ENCODE assay signal across 22 cellular contexts in genomic region chr2:70551156-70551555, GRCh38. TPM values are rescaled to one million over a fixed set of nuclear protein-coding genes. Genes with fewer than 3 reads are reported as not detected.
A peak's percentile ranks its signal among the peaks of the same experiment; 100 is the strongest.
DNase-seq lines count a peak whose midpoint lies in the region; TF ChIP-seq lines count a peak whose summit lies in the region.
"Had no signal": no experiment of that assay in that cellular context is flagged by ENCODE, and none has a peak within 500 bp of the region (broad histone marks: within the 10 kb centered on the region; RNA-seq: fewer than 3 reads in every experiment).

No MANE protein-coding gene starts in this region.

- H2BK120ac ChIP-seq in mesenchymal stem cell (ENCODE audit: low read depth, low read length), result no peak overlapping the region

- H3K79me1 ChIP-seq in mesenchymal stem cell (replicated peaks; ENCODE audit: low read length, poor library complexity, severe bottlenecking), result no peaks in the 10 kb centered on the region

- no peaks in the 10 kb centered on the region for H4K20me1 ChIP-seq in OCI-LY3 (ENCODE audit: insufficient read depth, low read length)

- no peak for TF ChIP-seq CTCF in OCI-LY3 (IDR thresholded peaks at IDR 0.05; ENCODE audit: low read depth, low read length)
- TF ChIP-seq CTCF in uterus (IDR thresholded peaks at IDR 0.05), result no peak

- peaks cover 26 to 31% (median 27%) of the 10 kb centered on the region in 3 donors for H3K4me1 Mint-ChIP-seq in CD8-positive, alpha-beta memory T cell

- H3K36me3 Mint-ChIP-seq in CD8-positive, alpha-beta memory T cell, result peaks cover 0 to 2% (median 0%) of the 10 kb centered on the region in 3 donors
- H3K36me3 Mint-ChIP-seq: activated naive CD8-positive, alpha-beta T cell treated with anti-CD3 and anti-CD28 coated beads for 36 hours; stimulated activated memory B cell treated with anti-CD40 and anti-IgM and Interleukin-4, amounts not matched to agents 10 μg/mL and 1 μg/mL and 100 μg/mL, for 72 hours had no signal

- 92% methylated on average over 6 of the region's 7 CpGs for WGBS in mesenchymal stem cell

- H3K9me3 Mint-ChIP-seq in CD8-positive, alpha-beta memory T cell, result no peaks in the 10 kb centered on the region
- H3K9me3 Mint-ChIP-seq: activated CD4-positive, alpha-beta T cell treated with anti-CD3 and anti-CD28 coated beads, Interleukin-2, amount 10 ng/mL, durations not matched to agents 24 days and 14 days; activated naive CD8-positive, alpha-beta T cell treated with anti-CD3 and anti-CD28 coated beads for 36 hours; activated T-helper 17 cell treated with anti-CD3 and anti-CD28 coated beads, Interleukin-2, amount 50 U/mL, for 72 hours; stimulated activated memory B cell treated with anti-CD40 and anti-IgM and Interleukin-4, amounts not matched to agents 10 μg/mL and 1 μg/mL and 100 μg/mL, for 72 hours had no signal

- no peaks in the 10 kb centered on the region for H3K27me3 ChIP-seq in CD8-positive, alpha-beta memory T cell (ENCODE audit: insufficient read depth, low read length, poor library complexity, severe bottlenecking)
- H3K27me3 ChIP-seq in OCI-LY3 (ENCODE audit: low read depth, low read length), result peaks cover 27% of the 10 kb centered on the region
- peaks cover 2 to 3% of the 10 kb centered on the region in 2 donors for H3K27me3 ChIP-seq in duodenal mucosa (ENCODE audit: control insufficient read depth in 1 of 2, insufficient read depth in 2 of 2, low read length in 2 of 2)
- peaks cover 40 to 66% of the 10 kb centered on the region in 2 experiments for H3K27me3 ChIP-seq in mesenchymal stem cell (ENCODE audit: control insufficient read depth in 1 of 2, insufficient read depth in 1 of 2, low read length in 2 of 2)
- H3K27me3 ChIP-seq in uterus, result peaks cover 0 to 13% of the 10 kb centered on the region in 2 donors

- H3K4me1 ChIP-seq in CD8-positive, alpha-beta memory T cell (ENCODE audit: insufficient read depth, low read length), result peaks cover 23% of the 10 kb centered on the region
- H3K4me1 ChIP-seq in OCI-LY3 (ENCODE audit: low read length) (peaks cover 22% of the 10 kb centered on the region), duodenal mucosa (ENCODE audit: control insufficient read depth in 1 of 2, insufficient read depth in 2 of 2, low read length in 2 of 2) (peaks cover 22 to 32% of the 10 kb centered on the region in 2 donors), mesenchymal stem cell (ENCODE audit: control insufficient read depth, insufficient read depth, low read depth, low read length) (peaks cover 24% of the 10 kb centered on the region), uterus (peaks cover 0 to 13% of the 10 kb centered on the region in 2 donors)

- H3K27me3 Mint-ChIP-seq in CD8-positive, alpha-beta memory T cell, result peaks cover 2 to 4% of the 10 kb centered on the region in 2 donors
- H3K27me3 Mint-ChIP-seq: activated T-helper 17 cell treated with anti-CD3 and anti-CD28 coated beads, Interleukin-2, amount 50 U/mL, for 72 hours; T-helper 17 cell had no signal

- peak overlapping the region in 5 of 8 donors; percentile 1 to 87 (median 7) for H3K27ac Mint-ChIP-seq in CD8-positive, alpha-beta memory T cell
- H3K27ac Mint-ChIP-seq: activated CD4-positive, alpha-beta T cell treated with anti-CD3 and anti-CD28 coated beads, Interleukin-2, amount 10 ng/mL, durations not matched to agents 24 days and 14 days; activated naive CD8-positive, alpha-beta T cell treated with anti-CD3 and anti-CD28 coated beads for 36 hours; activated T-helper 17 cell treated with anti-CD3 and anti-CD28 coated beads, Interleukin-2, amount 50 U/mL, for 72 hours; stimulated activated memory B cell treated with anti-CD40 and anti-IgM and Interleukin-4, amounts not matched to agents 10 μg/mL and 1 μg/mL and 100 μg/mL, for 72 hours; T-helper 17 cell had no signal

- CTCF ChIA-PET in CD8-positive, alpha-beta memory T cell (lab: Charles Lee), result interaction anchor here (0.6 kb wide), 1 partner anchor 59 kb away, joined by 3 read pairs; no protein-coding TSS in a partner anchor

- no peak overlapping the region for H3K4me3 ChIP-seq in CD8-positive, alpha-beta memory T cell (ENCODE audit: low read length)
- H3K4me3 ChIP-seq in OCI-LY3 (ENCODE audit: low read length), result peak overlapping the region; percentile 43
- H3K4me3 ChIP-seq in duodenal mucosa (ENCODE audit: low read depth in 1 of 2, low read length in 2 of 2), result peak overlapping the region; percentile 12 to 42
- H3K4me3 ChIP-seq in mesenchymal stem cell (ENCODE audit: insufficient read depth in 1 of 2, low read depth in 1 of 2, low read length in 2 of 2), result no peak overlapping the region
- no peak overlapping the region for H3K4me3 ChIP-seq in uterus
- H3K4me3 ChIP-seq: SJCRH30, smooth muscle cell had no signal

- H3K4me3 Mint-ChIP-seq in CD8-positive, alpha-beta memory T cell, result peak overlapping the region in 4 of 7 donors; percentile 13 to 93 (median 29)
- H3K4me3 Mint-ChIP-seq: activated CD4-positive, alpha-beta T cell treated with anti-CD3 and anti-CD28 coated beads, Interleukin-2, amount 10 ng/mL, durations not matched to agents 24 days and 14 days; activated naive CD8-positive, alpha-beta T cell treated with anti-CD3 and anti-CD28 coated beads for 36 hours; activated T-helper 17 cell treated with anti-CD3 and anti-CD28 coated beads, Interleukin-2, amount 50 U/mL, for 72 hours; stimulated activated memory B cell treated with anti-CD40 and anti-IgM and Interleukin-4, amounts not matched to agents 10 μg/mL and 1 μg/mL and 100 μg/mL, for 72 hours; T-helper 17 cell had no signal

- H2AFZ ChIP-seq in OCI-LY3 (ENCODE audit: low read depth, low read length) (no peak overlapping the region), mesenchymal stem cell (ENCODE audit: low read depth, low read length) (no peak overlapping the region)

- H3K14ac ChIP-seq in mesenchymal stem cell (ENCODE audit: low read length in 2 of 2), result no peak overlapping the region

- H3K18ac ChIP-seq in mesenchymal stem cell (ENCODE audit: low read depth in 1 of 2, low read length in 2 of 2), result no peak overlapping the region

- H3K27ac ChIP-seq in CD8-positive, alpha-beta memory T cell (ENCODE audit: low read depth, low read length), result no peak overlapping the region
- no peak overlapping the region for H3K27ac ChIP-seq in OCI-LY3 (ENCODE audit: low read length)
- H3K27ac ChIP-seq in duodenal mucosa (ENCODE audit: low read depth, low read length), result no peak overlapping the region
- peak overlapping the region; percentile 21 for H3K27ac ChIP-seq in mesenchymal stem cell (ENCODE audit: low read length, poor library complexity, severe bottlenecking)
- no peak overlapping the region for H3K27ac ChIP-seq in uterus
- H3K27ac ChIP-seq: SJCRH30 had no signal

- no peak for DNase-seq in CD8-positive, alpha-beta memory T cell
- DNase-seq in mesenchymal stem cell (no peak), ecto neural progenitor cell (ENCODE audit: low spot score) (no peak), uterus (no peak), C1 segment of cervical spinal cord (lab: John Stamatoyannopoulos, UW) (no peak), GOT3 (lab: John Stamatoyannopoulos, UW) (no peak)
- DNase-seq: activated CD4-positive, alpha-beta T cell treated with anti-CD3 and anti-CD28 coated beads, Interleukin-2, amount 10 ng/mL, durations not matched to agents 24 days and 14 days; activated naive CD8-positive, alpha-beta T cell treated with anti-CD3 and anti-CD28 coated beads for 36 hours; DMS153; GF-D8; HCEC 1CT; head of caudate nucleus; left ventricle myocardium superior; NCI-H1092; NCI-H2029; SJCRH30; T-helper 17 cell had no signal

- POLR2A ChIA-PET in CD8-positive, alpha-beta memory T cell (lab: Charles Lee), result no interaction called here

- no peaks in the 10 kb centered on the region for H3K79me2 ChIP-seq in OCI-LY3 (ENCODE audit: low read length)

- no peaks in the 10 kb centered on the region for H3K36me3 ChIP-seq in CD8-positive, alpha-beta memory T cell (ENCODE audit: insufficient read depth, low read length)
- H3K36me3 ChIP-seq in OCI-LY3 (replicated peaks; ENCODE audit: low read depth, low read length) (no peaks in the 10 kb centered on the region), duodenal mucosa (ENCODE audit: control insufficient read depth in 1 of 2, insufficient read depth in 2 of 2, low read length in 2 of 2) (no peaks in the 10 kb centered on the region), mesenchymal stem cell (ENCODE audit: control insufficient read depth in 1 of 2, insufficient read depth in 2 of 2, low read depth in 1 of 2, low read length in 2 of 2) (no peaks in the 10 kb centered on the region), uterus (no peaks in the 10 kb centered on the region)
- H3K36me3 ChIP-seq: SJCRH30 had no signal

- H2BK5ac ChIP-seq in mesenchymal stem cell (ENCODE audit: low read depth, low read length, poor library complexity, severe bottlenecking), result no peak overlapping the region

- no peak overlapping the region for H2BK15ac ChIP-seq in mesenchymal stem cell (ENCODE audit: low read depth, poor library complexity, severe bottlenecking)

- intact Hi-C loops in uterus (cut with DNase I; ENCODE audit: low total_unique reads), result no loop called here

- H3K9me3 ChIP-seq in CD8-positive, alpha-beta memory T cell (ENCODE audit: low read length), result no peaks in the 10 kb centered on the region
- H3K9me3 ChIP-seq in OCI-LY3 (ENCODE audit: insufficient read depth, low read length), result no peaks in the 10 kb centered on the region
- no peaks in the 10 kb centered on the region for H3K9me3 ChIP-seq in duodenal mucosa (ENCODE audit: control insufficient read depth in 1 of 2, low read length in 2 of 2)
- H3K9me3 ChIP-seq in mesenchymal stem cell (ENCODE audit: control insufficient read depth, low read length), result no peaks in the 10 kb centered on the region
- no peaks in the 10 kb centered on the region for H3K9me3 ChIP-seq in uterus
- H3K9me3 ChIP-seq: SJCRH30 had no signal

- no peak overlapping the region for H4K8ac ChIP-seq in mesenchymal stem cell (ENCODE audit: low read length)

- no peak overlapping the region for H2BK12ac ChIP-seq in mesenchymal stem cell (ENCODE audit: low read length in 2 of 2)

- no peak overlapping the region for H4K91ac ChIP-seq in mesenchymal stem cell (ENCODE audit: low read length)

- TF ChIP-seq POLR2A in uterus (IDR thresholded peaks at IDR 0.05), result no peak

- no peak overlapping the region for H3K9ac ChIP-seq in OCI-LY3 (ENCODE audit: low read length)
- peak overlapping the region in 1 of 2 donors; percentile 12 for H3K9ac ChIP-seq in duodenal mucosa (ENCODE audit: low read depth in 1 of 2, low read length in 2 of 2)
- H3K9ac ChIP-seq in mesenchymal stem cell (ENCODE audit: low read length), result no peak overlapping the region

- peak overlapping the region; percentile 55 for H3K4me2 ChIP-seq in OCI-LY3 (ENCODE audit: low read length)
- peak overlapping the region; percentile 36 for H3K4me2 ChIP-seq in mesenchymal stem cell (ENCODE audit: low read length, poor library complexity, severe bottlenecking)
- H3K4me2 ChIP-seq: smooth muscle cell had no signal

- H2AK5ac ChIP-seq in mesenchymal stem cell (ENCODE audit: low read length, severe bottlenecking), result no peak overlapping the region

- no peak overlapping the region for H3K4ac ChIP-seq in mesenchymal stem cell (ENCODE audit: low read depth in 1 of 2, low read length in 2 of 2)

- H3K23ac ChIP-seq in mesenchymal stem cell (ENCODE audit: low read length in 2 of 2), result no peak overlapping the region

RNA-seq across cellular contexts. Expression of gene TGFA, which starts 2.5 kb away (rescaled TPM):
- under 1 TPM; 0.35 to 0.42 TPM for total RNA-seq in CD8-positive, alpha-beta memory T cell
- polyA plus RNA-seq in CD8-positive, alpha-beta memory T cell, result 3.0 TPM
- polyA plus RNA-seq in mesenchymal stem cell (2013, experiment 1 of 2), result not detected
- polyA plus RNA-seq in mesenchymal stem cell (2013, experiment 2 of 2), result not detected
- total RNA-seq in uterus, result 1 to 10 TPM in 3 of 4 donors, not detected in 1; 1.5 to 3.7 (median 1.6) TPM
- total RNA-seq: activated CD4-positive, alpha-beta T cell treated with anti-CD3 and anti-CD28 coated beads, Interleukin-2, amount 10 ng/mL, durations not matched to agents 24 days and 14 days had no signal

Comparison
In these comparisons a context has a peak if more than half of its experiments do, and no peak if none do; other contexts are left out.
1. H3K4me3 ChIP-seq: peak in OCI-LY3 (single experiment) and duodenal mucosa (2 of 2); none in CD8-positive, alpha-beta memory T cell (single experiment), mesenchymal stem cell (0 of 2) and uterus (0 of 2).